9 cellular contexts compared by ENCODE assay signal in the genomic region with DNA sequence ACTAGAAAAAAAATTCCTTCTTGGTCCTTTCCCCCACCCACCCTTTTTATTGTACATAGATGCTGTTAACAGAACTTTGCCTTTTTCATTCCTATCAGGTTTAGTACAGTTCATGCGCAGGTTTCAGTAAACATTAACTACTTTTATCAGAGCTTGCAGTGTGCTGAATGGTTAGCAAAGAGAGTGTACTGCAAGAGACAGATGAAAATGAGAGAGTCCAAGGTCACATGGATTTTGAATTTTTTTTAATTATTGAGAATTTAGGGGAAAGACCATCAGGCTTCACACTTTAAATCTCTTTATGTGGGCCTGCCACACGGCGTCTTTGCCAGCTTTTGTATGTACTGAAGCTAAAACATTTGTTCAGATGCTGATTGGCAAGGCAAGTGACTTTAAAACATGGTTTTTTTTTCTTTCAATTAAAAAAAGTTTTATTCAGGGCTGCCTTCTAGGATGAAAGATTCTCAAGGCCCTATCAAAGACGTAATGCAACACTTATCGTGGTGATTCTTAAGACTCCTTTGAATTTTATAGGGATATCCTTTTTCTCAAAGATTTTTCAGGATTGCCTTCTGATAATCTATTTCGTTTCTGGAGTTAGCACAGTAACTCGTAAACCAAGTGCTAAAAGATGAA. TPM values are rescaled to one million over a fixed set of nuclear protein-coding genes. Genes with fewer than 3 reads are reported as not detected.
DNase-seq lines count a peak whose midpoint lies in the region; ATAC-seq, FAIRE-seq and TF ChIP-seq lines count a peak whose summit lies in the region.
"Had no signal": no experiment of that assay in that cellular context is flagged by ENCODE, and none has a peak within 500 bp of the region (broad histone marks: within the 10 kb centered on the region; RNA-seq: fewer than 3 reads in every experiment).

No MANE protein-coding gene starts in this region.

- H3K36me3 Mint-ChIP-seq in CD4-positive, CD25-positive, alpha-beta regulatory T cell, result no peaks in the 10 kb centered on the region
- H3K36me3 Mint-ChIP-seq in nephron (ENCODE audit: low read depth), result no peaks in the 10 kb centered on the region

- H3K27ac ChIP-seq in CD4-positive, CD25-positive, alpha-beta regulatory T cell (ENCODE audit: insufficient read depth, low read length, poor library complexity, severe bottlenecking), result peak overlapping the region; percentile 68
- H3K27ac ChIP-seq in KMS-11, result peak overlapping the region; percentile 79; the same call in 1 of the 2 replicates
- peak overlapping the region; percentile 92 for H3K27ac ChIP-seq in colonic mucosa
- H3K27ac ChIP-seq in substantia nigra (ENCODE audit: low read depth, low read length, poor library complexity, severe bottlenecking), result no peak overlapping the region

- intact Hi-C loops in colonic mucosa (cut with DNase I), result no loop called here

- H3K9me3 Mint-ChIP-seq in CD4-positive, CD25-positive, alpha-beta regulatory T cell, result no peaks in the 10 kb centered on the region
- no peaks in the 10 kb centered on the region for H3K9me3 Mint-ChIP-seq in nephron

- no peak for ATAC-seq in CD4-positive, CD25-positive, alpha-beta regulatory T cell (ENCODE audit: low read depth in 2 of 2)

- TF ChIP-seq CTCF in KMS-11 (conservative IDR thresholded peaks at IDR 0.05; ENCODE audit: low read depth, low read length), result no peak
- no peak for TF ChIP-seq CTCF in colonic mucosa (IDR thresholded peaks at IDR 0.05)
- no peak for TF ChIP-seq CTCF in nephron (IDR thresholded peaks at IDR 0.05; ENCODE audit: unreplicated experiment in 3 of 3)

- peak overlapping the region; percentile 85 to 92 (median 89) for H3K4me3 Mint-ChIP-seq in CD4-positive, CD25-positive, alpha-beta regulatory T cell
- peak overlapping the region; percentile 80 to 90 (median 88) for H3K4me3 Mint-ChIP-seq in nephron

- H4K20me1 ChIP-seq in KMS-11 (ENCODE audit: insufficient read depth), result no peaks in the 10 kb centered on the region

- H3K27me3 ChIP-seq in CD4-positive, CD25-positive, alpha-beta regulatory T cell (ENCODE audit: control insufficient read depth, insufficient read depth, low read length), result no peaks in the 10 kb centered on the region
- no peaks in the 10 kb centered on the region for H3K27me3 ChIP-seq in KMS-11 (ENCODE audit: insufficient read depth, low read depth)
- H3K27me3 ChIP-seq in colonic mucosa, result no peaks in the 10 kb centered on the region

- H3K4me3 ChIP-seq in CD4-positive, CD25-positive, alpha-beta regulatory T cell (ENCODE audit: low read depth, low read length), result peak overlapping the region; percentile 53
- H3K4me3 ChIP-seq in KMS-11 (IDR thresholded peaks at IDR 0.05; ENCODE audit: insufficient read depth, low read depth, low read length) (no peak overlapping the region), colonic mucosa (no peak overlapping the region)

- H3K27ac Mint-ChIP-seq in CD4-positive, CD25-positive, alpha-beta regulatory T cell, result peak overlapping the region; percentile 29 to 91 (median 87)
- peak overlapping the region; percentile 78 to 96 (median 94) for H3K27ac Mint-ChIP-seq in nephron

- H3K4me2 ChIP-seq in KMS-11, result peak overlapping the region; percentile 62; the same call in 1 of the 2 replicates

- peaks cover 37% of the 10 kb centered on the region for H3K4me1 ChIP-seq in CD4-positive, CD25-positive, alpha-beta regulatory T cell (ENCODE audit: control insufficient read depth, insufficient read depth, low read length, poor library complexity, severe bottlenecking)
- H3K4me1 ChIP-seq in KMS-11 (ENCODE audit: low read depth, poor library complexity, severe bottlenecking) (peaks cover 89% of the 10 kb centered on the region), colonic mucosa (peaks cover 19% of the 10 kb centered on the region)

- H3K4me1 Mint-ChIP-seq in CD4-positive, CD25-positive, alpha-beta regulatory T cell, result peaks cover 28 to 71% (median 53%) of the 10 kb centered on the region in 4 donors
- H3K4me1 Mint-ChIP-seq in nephron, result peaks cover 69% of the 10 kb centered on the region

- no peak for DNase-seq in CD4-positive, CD25-positive, alpha-beta regulatory T cell
- DNase-seq in colonic mucosa, result no peak
- no peak for DNase-seq in HTR-8/SVneo (ENCODE audit: insufficient read length, low spot score)
- no peak for DNase-seq in iPS-NIHi11 (ENCODE audit: low spot score)
- no peak for DNase-seq in substantia nigra (lab: John Stamatoyannopoulos, UW)
- no peak for DNase-seq in NCI-H345 treated with DMSO at 0.1 percent for 48 hours (lab: John Stamatoyannopoulos, UW; ENCODE audit: unreplicated experiment)
- DNase-seq: NCI-H526 treated with DMSO at 0.1 percent for 48 hours had no signal

- H2AFZ ChIP-seq in KMS-11 (ENCODE audit: low read depth), result no peak overlapping the region

- no peaks in the 10 kb centered on the region for H3K27me3 Mint-ChIP-seq in CD4-positive, CD25-positive, alpha-beta regulatory T cell
- H3K27me3 Mint-ChIP-seq in nephron (ENCODE audit: low read depth), result no peaks in the 10 kb centered on the region

- no peak for FAIRE-seq in HTR-8/SVneo (lab: Jason Lieb, UNC)

- H3K9ac ChIP-seq in KMS-11 (no peak overlapping the region), colonic mucosa (ENCODE audit: low read depth in 2 of 2, low read length in 2 of 2) (peak overlapping the region in 1 of 2 donors; percentile 94)

- H3K36me3 ChIP-seq in CD4-positive, CD25-positive, alpha-beta regulatory T cell (ENCODE audit: control insufficient read depth, insufficient read depth, low read length), result no peaks in the 10 kb centered on the region
- H3K36me3 ChIP-seq in KMS-11 (ENCODE audit: insufficient read depth), result no peaks in the 10 kb centered on the region
- H3K36me3 ChIP-seq in colonic mucosa, result no peaks in the 10 kb centered on the region

- no peaks in the 10 kb centered on the region for H3K9me3 ChIP-seq in CD4-positive, CD25-positive, alpha-beta regulatory T cell (ENCODE audit: control insufficient read depth in 2 of 2, low read length in 2 of 2)
- no peaks in the 10 kb centered on the region for H3K9me3 ChIP-seq in colonic mucosa

- H3K79me2 ChIP-seq in KMS-11 (ENCODE audit: insufficient read depth, low read depth), result peaks cover 59% of the 10 kb centered on the region

RNA-seq across cellular contexts. Expression of gene RREB1, which starts 32.2 kb away (rescaled TPM):
- 45.2 TPM for total RNA-seq in CD4-positive, CD25-positive, alpha-beta regulatory T cell
- polyA plus RNA-seq in CD4-positive, CD25-positive, alpha-beta regulatory T cell, result 1 to 10 TPM; 1.2 to 3.8 (median 2.1) TPM
- total RNA-seq in colonic mucosa, result 10 to 100 TPM; 79.0 to 81.3 TPM
